Comparison of ENCODE assay signal across 9 cellular contexts in the genomic region with DNA sequence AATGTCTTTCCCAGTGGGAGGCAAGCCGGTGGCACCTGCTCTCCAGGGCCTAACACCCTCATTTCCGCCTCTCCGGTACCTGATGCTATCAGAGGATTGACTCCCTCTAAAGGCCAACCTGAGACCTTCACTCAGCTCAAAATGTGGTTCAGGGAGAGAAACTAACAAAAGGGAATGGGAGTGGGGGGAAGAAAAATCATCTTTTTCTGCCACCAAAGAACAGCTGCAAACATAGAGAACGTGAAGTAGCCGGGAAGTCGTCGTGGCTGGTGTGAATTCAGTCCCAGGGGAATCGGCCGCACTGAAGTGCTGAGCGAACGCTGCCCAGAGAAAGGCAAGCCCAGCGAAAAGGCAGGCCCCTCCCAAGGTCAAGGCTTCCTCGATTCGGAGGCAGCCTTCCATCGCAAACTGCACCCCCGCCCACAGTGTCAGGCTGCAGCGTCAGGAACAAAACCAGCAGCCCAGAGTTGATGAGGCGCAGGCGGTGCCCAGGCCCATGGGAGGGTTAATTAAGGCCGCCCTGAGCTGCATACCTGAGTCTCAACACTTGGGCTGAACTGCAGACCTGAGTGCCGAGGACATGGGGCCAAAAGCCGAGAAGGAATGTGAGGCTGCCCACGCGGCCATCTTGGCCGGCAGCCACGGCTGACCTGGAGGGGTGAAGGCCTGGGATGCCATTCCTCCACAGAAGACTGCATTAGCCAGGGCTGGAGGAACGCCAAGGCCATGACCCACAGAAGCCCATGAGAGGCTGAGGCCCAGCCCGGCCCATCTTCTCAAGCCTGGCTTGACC.
DNase-seq lines count a peak whose midpoint lies in the region; ATAC-seq and TF ChIP-seq lines count a peak whose summit lies in the region.
"Had no signal": no experiment of that assay in that cellular context is flagged by ENCODE, and none has a peak within 500 bp of the region (broad histone marks: within the 10 kb centered on the region; RNA-seq: fewer than 3 reads in every experiment).

No MANE protein-coding gene starts in this region.

- TF ChIP-seq CTCF in brain (conservative IDR thresholded peaks at IDR 0.05) (peak in 1 of 2 experiments; percentile 38), thoracic aorta (IDR thresholded peaks at IDR 0.05) (no peak)

- peaks cover 25 to 36% of the 10 kb centered on the region in 2 donors for H3K4me1 ChIP-seq in thoracic aorta (ENCODE audit: control insufficient read depth in 1 of 2, low read depth in 2 of 2)

- ATAC-seq in thoracic aorta (ENCODE audit: insufficient number of reproducible peaks, low FRiP score, low read depth) = peak; percentile 53
- ATAC-seq: stimulated activated naive CD8-positive, alpha-beta T cell treated with anti-CD3 and anti-CD28 coated beads, Interleukin-15, amount 100 ng/mL, for 72 hours had no signal

- H3K4me3 ChIP-seq in thoracic aorta = peak overlapping the region; percentile 1

- H3K36me3 Mint-ChIP-seq in brain = no peaks in the 10 kb centered on the region

- H3K9me3 Mint-ChIP-seq in brain = peaks cover 3 to 10% (median 8%) of the 10 kb centered on the region in 5 experiments

- H3K27ac ChIP-seq in thoracic aorta (peak overlapping the region; percentile 83 to 89), caudate nucleus (ENCODE audit: low read depth, low read length) (no peak overlapping the region)

- DNase-seq in NCI-H128 (lab: John Stamatoyannopoulos, UW; ENCODE audit: unreplicated experiment) (peak; percentile 59), kidney glomerular epithelial cell (lab: John Stamatoyannopoulos, UW) (peak; percentile 74), thoracic aorta (ENCODE audit: low spot score) (peak; percentile 62), GM03348 (ENCODE audit: low spot score) (no peak), hypothalamus (lab: John Stamatoyannopoulos, UW) (no peak), caudate nucleus (lab: John Stamatoyannopoulos, UW) (no peak)
- DNase-seq in activated T-cell treated with anti-CD3 and anti-CD28 coated beads, Interleukin-2, amount 50 U/mL, for 48 hours = no peak
- DNase-seq: stimulated activated naive CD8-positive, alpha-beta T cell treated with anti-CD3 and anti-CD28 coated beads, Interleukin-15, amount 100 ng/mL, for 72 hours had no signal

- peaks cover 17% of the 10 kb centered on the region for H3K4me1 Mint-ChIP-seq in brain
- H3K4me1 Mint-ChIP-seq: stimulated activated naive CD8-positive, alpha-beta T cell treated with anti-CD3 and anti-CD28 coated beads, Interleukin-15, amount 100 ng/mL, for 72 hours had no signal

- peak overlapping the region in 3 of 5 experiments; percentile 48 to 71 (median 54) for H3K27ac Mint-ChIP-seq in brain

- H3K27me3 Mint-ChIP-seq in brain = peaks cover 9% of the 10 kb centered on the region

- no peak overlapping the region for H3K4me3 Mint-ChIP-seq in brain
- H3K4me3 Mint-ChIP-seq: stimulated activated naive CD8-positive, alpha-beta T cell treated with anti-CD3 and anti-CD28 coated beads, Interleukin-15, amount 100 ng/mL, for 72 hours had no signal

- H3K27me3 ChIP-seq in thoracic aorta (replicated peaks; ENCODE audit: insufficient read depth) = no peaks in the 10 kb centered on the region

- H3K36me3 ChIP-seq in thoracic aorta = no peaks in the 10 kb centered on the region

- H3K9me3 ChIP-seq in thoracic aorta = peaks cover 3% of the 10 kb centered on the region

Comparison
In these comparisons a context has a peak if more than half of its experiments do, and no peak if none do; other contexts are left out.
1. DNase-seq: peak in NCI-H128 (single experiment), kidney glomerular epithelial cell (single experiment) and thoracic aorta (single experiment); none in GM03348 (single experiment), hypothalamus (0 of 51), activated T-cell treated with anti-CD3 and anti-CD28 coated beads, Interleukin-2, amount 50 U/mL, for 48 hours (0 of 2) and caudate nucleus (0 of 61).